Comparison of ENCODE assay signal across 27 cellular contexts in genomic region chr10:13006037-13006436, GRCh38.
A peak's percentile ranks its signal among the peaks of the same experiment; 100 is the strongest.
DNase-seq lines count a peak whose midpoint lies in the region; TF ChIP-seq lines count a peak whose summit lies in the region.
"Had no signal": no experiment of that assay in that cellular context is flagged by ENCODE, and none has a peak within 500 bp of the region (broad histone marks: within the 10 kb centered on the region; RNA-seq: fewer than 3 reads in every experiment).

No MANE protein-coding gene starts in this region.

- POLR2A ChIA-PET in HEK293 (lab: Yijun Ruan, JAX): no interaction called here

- H3K36me3 ChIP-seq in HEK293 (ENCODE audit: control insufficient read depth in 2 of 2, insufficient read depth in 1 of 2, low read length in 2 of 2): no peaks in the 10 kb centered on the region
- H3K36me3 ChIP-seq: BE2C; BLaER1; BLaER1 treated with 17β-estradiol and CSF1 and Interleukin-3, amounts not matched to agents 10 nM and 100 nM had no signal

- no peak overlapping the region for H3K4me3 ChIP-seq in HEK293 (ENCODE audit: low read depth, low read length)
- H3K4me3 ChIP-seq: A549; BLaER1; BLaER1 treated with 17β-estradiol and CSF1 and Interleukin-3, amounts not matched to agents 10 nM and 100 nM had no signal

- H3K27ac ChIP-seq in HEK293 (ENCODE audit: extremely low read depth, low read depth, low read length): no peak overlapping the region
- H3K27ac ChIP-seq: 22Rv1; A549; BLaER1; BLaER1 treated with 17β-estradiol and CSF1 and Interleukin-3, amounts not matched to agents 10 nM and 100 nM; C4-2B had no signal

- TF ChIP-seq CTCF in HEK293 (tag by site-specific recombination; IDR thresholded peaks at IDR 0.05): no peak

- no peak for DNase-seq in LoVo (ENCODE audit: low spot score)
- DNase-seq: 8988T; ACHN; AML-193; BE2C; C1 segment of cervical spinal cord; Caco-2; Calu3; CD4-positive, alpha-beta memory T cell; CD4-positive, alpha-beta T cell; CD4-positive, CD25-positive, alpha-beta regulatory T cell; CD8-positive, alpha-beta memory T cell; CD8-positive, alpha-beta T cell; COR-L47; DMS 273 treated with DMSO at 0.1 percent for 48 hours; DMS153; DMS53; DMS79; DMS79 treated with DMSO at 0.1 percent for 48 hours; DND-41; EL had no signal

- no peaks in the 10 kb centered on the region; the same call in 1 of the 2 replicates for H3K4me1 ChIP-seq in HEK293 (ENCODE audit: control insufficient read depth, insufficient read depth, low read length)
- H3K4me1 ChIP-seq: A549, BE2C had no signal

- CTCF ChIA-PET in HEK293 (lab: Yijun Ruan, JAX): no interaction called here

- H3K9me3 ChIP-seq in HEK293 (ENCODE audit: control insufficient read depth, insufficient read depth, low read depth, low read length): no peaks in the 10 kb centered on the region
- H3K9me3 ChIP-seq: BE2C, BLaER1, Caco-2 had no signal

TF ChIP-seq in HEK293, 187 proteins besides CTCF, POLR2A, EP300 and RAD21:
- TF ChIP-seq ZNF24 (tag by site-specific recombination; IDR thresholded peaks at IDR 0.05) (no peak), ZFP37 (tag by site-specific recombination; IDR thresholded peaks at IDR 0.05) (no peak), ZSCAN5A (tag by site-specific recombination; IDR thresholded peaks at IDR 0.05) (no peak), HIC1 (tag by site-specific recombination; IDR thresholded peaks at IDR 0.05) (no peak), ZNF157 (tag by site-specific recombination; IDR thresholded peaks at IDR 0.05) (peak; percentile 98), ZNF677 (tag by site-specific recombination; IDR thresholded peaks at IDR 0.05) (no peak), SETDB1 (IDR thresholded peaks at IDR 0.05; ENCODE audit: insufficient read length, low read length) (peak; percentile 31), YY2 (tag by site-specific recombination; IDR thresholded peaks at IDR 0.05) (no peak), MZF1 (tag by site-specific recombination; IDR thresholded peaks at IDR 0.05; ENCODE audit: borderline replicate concordance) (no peak)
- TF ChIP-seq, protein P1, sequence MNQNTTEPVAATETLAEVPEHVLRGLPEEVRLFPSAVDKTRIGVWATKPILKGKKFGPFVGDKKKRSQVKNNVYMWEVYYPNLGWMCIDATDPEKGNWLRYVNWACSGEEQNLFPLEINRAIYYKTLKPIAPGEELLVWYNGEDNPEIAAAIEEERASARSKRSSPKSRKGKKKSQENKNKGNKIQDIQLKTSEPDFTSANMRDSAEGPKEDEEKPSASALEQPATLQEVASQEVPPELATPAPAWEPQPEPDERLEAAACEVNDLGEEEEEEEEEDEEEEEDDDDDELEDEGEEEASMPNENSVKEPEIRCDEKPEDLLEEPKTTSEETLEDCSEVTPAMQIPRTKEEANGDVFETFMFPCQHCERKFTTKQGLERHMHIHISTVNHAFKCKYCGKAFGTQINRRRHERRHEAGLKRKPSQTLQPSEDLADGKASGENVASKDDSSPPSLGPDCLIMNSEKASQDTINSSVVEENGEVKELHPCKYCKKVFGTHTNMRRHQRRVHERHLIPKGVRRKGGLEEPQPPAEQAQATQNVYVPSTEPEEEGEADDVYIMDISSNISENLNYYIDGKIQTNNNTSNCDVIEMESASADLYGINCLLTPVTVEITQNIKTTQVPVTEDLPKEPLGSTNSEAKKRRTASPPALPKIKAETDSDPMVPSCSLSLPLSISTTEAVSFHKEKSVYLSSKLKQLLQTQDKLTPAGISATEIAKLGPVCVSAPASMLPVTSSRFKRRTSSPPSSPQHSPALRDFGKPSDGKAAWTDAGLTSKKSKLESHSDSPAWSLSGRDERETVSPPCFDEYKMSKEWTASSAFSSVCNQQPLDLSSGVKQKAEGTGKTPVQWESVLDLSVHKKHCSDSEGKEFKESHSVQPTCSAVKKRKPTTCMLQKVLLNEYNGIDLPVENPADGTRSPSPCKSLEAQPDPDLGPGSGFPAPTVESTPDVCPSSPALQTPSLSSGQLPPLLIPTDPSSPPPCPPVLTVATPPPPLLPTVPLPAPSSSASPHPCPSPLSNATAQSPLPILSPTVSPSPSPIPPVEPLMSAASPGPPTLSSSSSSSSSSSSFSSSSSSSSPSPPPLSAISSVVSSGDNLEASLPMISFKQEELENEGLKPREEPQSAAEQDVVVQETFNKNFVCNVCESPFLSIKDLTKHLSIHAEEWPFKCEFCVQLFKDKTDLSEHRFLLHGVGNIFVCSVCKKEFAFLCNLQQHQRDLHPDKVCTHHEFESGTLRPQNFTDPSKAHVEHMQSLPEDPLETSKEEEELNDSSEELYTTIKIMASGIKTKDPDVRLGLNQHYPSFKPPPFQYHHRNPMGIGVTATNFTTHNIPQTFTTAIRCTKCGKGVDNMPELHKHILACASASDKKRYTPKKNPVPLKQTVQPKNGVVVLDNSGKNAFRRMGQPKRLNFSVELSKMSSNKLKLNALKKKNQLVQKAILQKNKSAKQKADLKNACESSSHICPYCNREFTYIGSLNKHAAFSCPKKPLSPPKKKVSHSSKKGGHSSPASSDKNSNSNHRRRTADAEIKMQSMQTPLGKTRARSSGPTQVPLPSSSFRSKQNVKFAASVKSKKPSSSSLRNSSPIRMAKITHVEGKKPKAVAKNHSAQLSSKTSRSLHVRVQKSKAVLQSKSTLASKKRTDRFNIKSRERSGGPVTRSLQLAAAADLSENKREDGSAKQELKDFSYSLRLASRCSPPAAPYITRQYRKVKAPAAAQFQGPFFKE (tag by site-specific recombination; IDR thresholded peaks at IDR 0.05; ENCODE audit: borderline replicate concordance): no peak
- TF ChIP-seq, protein P2, sequence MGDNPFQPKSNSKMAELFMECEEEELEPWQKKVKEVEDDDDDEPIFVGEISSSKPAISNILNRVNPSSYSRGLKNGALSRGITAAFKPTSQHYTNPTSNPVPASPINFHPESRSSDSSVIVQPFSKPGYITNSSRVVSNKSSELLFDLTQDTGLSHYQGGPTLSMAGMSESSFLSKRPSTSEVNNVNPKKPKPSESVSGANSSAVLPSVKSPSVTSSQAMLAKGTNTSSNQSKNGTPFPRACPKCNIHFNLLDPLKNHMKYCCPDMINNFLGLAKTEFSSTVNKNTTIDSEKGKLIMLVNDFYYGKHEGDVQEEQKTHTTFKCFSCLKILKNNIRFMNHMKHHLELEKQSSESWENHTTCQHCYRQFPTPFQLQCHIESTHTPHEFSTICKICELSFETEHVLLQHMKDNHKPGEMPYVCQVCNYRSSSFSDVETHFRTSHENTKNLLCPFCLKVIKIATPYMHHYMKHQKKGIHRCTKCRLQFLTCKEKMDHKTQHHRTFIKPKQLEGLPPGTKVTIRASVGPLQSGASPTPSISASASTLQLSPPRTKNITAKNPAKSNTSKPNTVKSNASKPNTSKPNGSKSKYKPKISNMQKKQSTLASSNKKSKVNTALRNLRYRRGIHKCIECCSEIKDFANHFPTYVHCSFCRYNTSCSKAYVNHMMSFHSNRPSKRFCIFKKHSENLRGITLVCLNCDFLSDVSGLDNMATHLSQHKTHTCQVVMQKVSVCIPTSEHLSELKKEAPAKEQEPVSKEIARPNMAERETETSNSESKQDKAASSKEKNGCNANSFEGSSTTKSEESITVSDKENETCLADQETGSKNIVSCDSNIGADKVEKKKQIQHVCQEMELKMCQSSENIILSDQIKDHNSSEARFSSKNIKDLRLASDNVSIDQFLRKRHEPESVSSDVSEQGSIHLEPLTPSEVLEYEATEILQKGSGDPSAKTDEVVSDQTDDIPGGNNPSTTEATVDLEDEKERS (tag by site-specific recombination; IDR thresholded peaks at IDR 0.05): no peak
